ENCODE assay signal across 8 cellular contexts in the genomic region with DNA sequence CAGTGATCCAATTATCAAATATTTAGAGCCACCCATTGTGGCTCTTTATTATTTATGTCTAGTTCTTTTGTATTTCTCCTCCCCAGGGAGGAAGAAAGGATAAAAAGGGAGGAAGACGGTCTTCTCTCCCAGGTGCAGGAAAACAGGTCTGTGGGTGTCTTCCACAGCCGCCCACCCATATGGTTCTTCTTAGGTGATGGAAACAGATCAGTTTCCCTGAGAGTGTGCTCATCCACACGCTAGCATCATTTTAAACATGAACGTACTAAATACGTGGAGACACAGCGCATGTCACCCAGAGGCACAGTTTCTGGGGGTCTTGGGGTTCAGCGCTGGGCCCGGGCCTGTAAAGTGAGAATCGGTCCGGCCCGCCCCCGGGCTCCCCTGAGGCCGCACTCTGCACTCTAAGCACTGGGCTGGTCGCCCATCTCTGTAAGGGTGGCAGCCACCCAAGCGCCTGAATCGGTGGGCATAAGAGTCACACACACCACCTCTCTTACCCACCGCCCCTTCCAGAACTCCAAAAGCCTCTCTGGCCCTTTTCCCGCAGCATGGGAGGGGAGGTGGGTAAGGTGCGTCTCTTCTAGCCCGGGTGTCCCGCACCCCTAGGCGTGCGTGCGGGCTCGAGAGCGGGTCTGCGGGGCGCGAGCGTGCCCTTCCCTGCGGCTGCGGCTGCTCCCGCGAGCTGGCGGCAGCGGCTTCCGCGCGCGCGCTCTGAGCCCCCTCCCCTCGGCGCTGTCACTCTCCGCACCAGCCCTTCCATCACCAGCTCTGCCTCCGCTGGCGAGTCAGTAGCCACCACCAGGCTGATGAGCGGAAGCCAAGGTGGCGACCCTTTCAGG. TPM values are rescaled to one million over a fixed set of nuclear protein-coding genes. Genes with fewer than 3 reads are reported as not detected.
DNase-seq lines count a peak whose midpoint lies in the region; ATAC-seq lines count a peak whose summit lies in the region.

No MANE protein-coding gene starts in this region.

- DNase-seq in COLO668 (lab: John Stamatoyannopoulos, UW; ENCODE audit: unreplicated experiment) (peak; percentile 54), NCI-H1105 (lab: John Stamatoyannopoulos, UW) (peak; percentile 30), left ventricle myocardium superior (peak; percentile 36), occipital lobe (lab: John Stamatoyannopoulos, UW) (no peak), GF-D8 (lab: John Stamatoyannopoulos, UW) (no peak)
- no peak for DNase-seq in activated T-helper 2 cell treated with anti-CD3 and anti-CD28 coated beads, Interferon-gamma antibody, Interleukin-2, Interleukin-4, amounts not matched to agents 10 μg/mL and 5 μg/mL and 100 μg/mL, durations not matched to agents 14 hours and 24 hours and 36 hours (ENCODE audit: low spot score)

- peak overlapping the region; percentile 99 for H3K4me2 ChIP-seq in skeletal muscle satellite cell (ENCODE audit: low read length)

- H3K4me1 Mint-ChIP-seq in activated T-helper 2 cell treated with anti-CD3 and anti-CD28 coated beads, Interferon-gamma antibody, Interleukin-2, Interleukin-4, amounts not matched to agents 10 μg/mL and 5 μg/mL and 100 μg/mL, durations not matched to agents 14 hours and 24 hours and 36 hours (ENCODE audit: low read depth): peaks cover 23% of the 10 kb centered on the region

- H3K27me3 Mint-ChIP-seq in activated T-helper 2 cell treated with anti-CD3 and anti-CD28 coated beads, Interferon-gamma antibody, Interleukin-2, Interleukin-4, amounts not matched to agents 10 μg/mL and 5 μg/mL and 100 μg/mL, durations not matched to agents 14 hours and 24 hours and 36 hours (ENCODE audit: low read depth): peaks cover 67% of the 10 kb centered on the region

- peak overlapping the region; percentile 83 for H3K4me3 ChIP-seq in skeletal muscle satellite cell (ENCODE audit: low read length)

- no peak overlapping the region for H3K27ac Mint-ChIP-seq in activated T-helper 2 cell treated with anti-CD3 and anti-CD28 coated beads, Interferon-gamma antibody, Interleukin-2, Interleukin-4, amounts not matched to agents 10 μg/mL and 5 μg/mL and 100 μg/mL, durations not matched to agents 14 hours and 24 hours and 36 hours

- H3K4me1 ChIP-seq in skeletal muscle satellite cell (ENCODE audit: control insufficient read depth, insufficient read depth, low read length): peaks cover 18% of the 10 kb centered on the region

- peak overlapping the region; percentile 37 for H3K4me3 Mint-ChIP-seq in activated T-helper 2 cell treated with anti-CD3 and anti-CD28 coated beads, Interferon-gamma antibody, Interleukin-2, Interleukin-4, amounts not matched to agents 10 μg/mL and 5 μg/mL and 100 μg/mL, durations not matched to agents 14 hours and 24 hours and 36 hours (ENCODE audit: low read depth)

- H3K36me3 Mint-ChIP-seq in activated T-helper 2 cell treated with anti-CD3 and anti-CD28 coated beads, Interferon-gamma antibody, Interleukin-2, Interleukin-4, amounts not matched to agents 10 μg/mL and 5 μg/mL and 100 μg/mL, durations not matched to agents 14 hours and 24 hours and 36 hours (ENCODE audit: low read depth): peaks cover 10% of the 10 kb centered on the region

- H3K36me3 ChIP-seq in skeletal muscle satellite cell (ENCODE audit: insufficient read depth, low read length): no peaks in the 10 kb centered on the region

- H3K9me3 Mint-ChIP-seq in activated T-helper 2 cell treated with anti-CD3 and anti-CD28 coated beads, Interferon-gamma antibody, Interleukin-2, Interleukin-4, amounts not matched to agents 10 μg/mL and 5 μg/mL and 100 μg/mL, durations not matched to agents 14 hours and 24 hours and 36 hours: no peaks in the 10 kb centered on the region

- peaks cover 3% of the 10 kb centered on the region for H3K9me3 ChIP-seq in skeletal muscle satellite cell (replicated peaks; ENCODE audit: low read length)

- no peak for ATAC-seq in left ventricle myocardium superior
- ATAC-seq in HG03469 (IDR thresholded peaks at IDR 0.05; ENCODE audit: unreplicated experiment): no peak

- H3K27me3 ChIP-seq in skeletal muscle satellite cell (ENCODE audit: control insufficient read depth, insufficient read depth, low read length): peaks cover 27% of the 10 kb centered on the region

- intact Hi-C loops in activated T-helper 2 cell treated with anti-CD3 and anti-CD28 coated beads, Interferon-gamma antibody, Interleukin-2, Interleukin-4, amounts not matched to agents 10 μg/mL and 5 μg/mL and 100 μg/mL, durations not matched to agents 14 hours and 24 hours and 36 hours (cut with micrococcal nuclease): loop anchor here (1.0 kb wide), 1 partner anchor 7 kb away; no protein-coding TSS in a partner anchor
- intact Hi-C loops in left ventricle myocardium superior (cut with micrococcal nuclease): no loop called here

- H3K9ac ChIP-seq in skeletal muscle satellite cell (ENCODE audit: low read depth, low read length): no peak overlapping the region

RNA-seq across cellular contexts. Expression of gene PTCH1, which starts 1.3 kb away (rescaled TPM):
- 4.8 and 5.2 TPM in 2 replicates for total RNA-seq in activated T-helper 2 cell treated with anti-CD3 and anti-CD28 coated beads, Interferon-gamma antibody, Interleukin-2, Interleukin-4, amounts not matched to agents 10 μg/mL and 5 μg/mL and 100 μg/mL, durations not matched to agents 14 hours and 24 hours and 36 hours
- total RNA-seq in left ventricle myocardium superior: 10.4 TPM
- total RNA-seq in skeletal muscle satellite cell (2012; rRNA removed): 3.5 and 3.9 TPM in 2 replicates
- 8.3 TPM for total RNA-seq in occipital lobe

Comparison
In these comparisons a context has a peak if more than half of its experiments do, and no peak if none do; other contexts are left out.
1. DNase-seq: peak in COLO668 (single experiment), NCI-H1105 (single experiment) and left ventricle myocardium superior (single experiment); none in activated T-helper 2 cell treated with anti-CD3 and anti-CD28 coated beads, Interferon-gamma antibody, Interleukin-2, Interleukin-4, amounts not matched to agents 10 μg/mL and 5 μg/mL and 100 μg/mL, durations not matched to agents 14 hours and 24 hours and 36 hours (single experiment), occipital lobe (single experiment) and GF-D8 (single experiment).